Comparison of ENCODE assay signal across 2 cellular contexts in genomic region chr2:241410739-241411176, GRCh38.
A peak's percentile ranks its signal among the peaks of the same experiment; 100 is the strongest.
TF ChIP-seq lines count a peak whose summit lies in the region.

No MANE protein-coding gene starts in this region.

TF ChIP-seq in HCT116, 20 proteins besides CTCF, POLR2A, EP300 and RAD21:
- TF ChIP-seq FOSL1 (IDR thresholded peaks at IDR 0.05; ENCODE audit: low read depth) = peak; percentile 20; the same call in 1 of the 2 replicates
- no peak for TF ChIP-seq REST (IDR thresholded peaks at IDR 0.05; ENCODE audit: low read depth)

TF ChIP-seq in K562, 482 proteins besides CTCF, POLR2A, EP300 and RAD21 (continues in another document):
- TF ChIP-seq CGGBP1 (CRISPR knock-in tag; IDR thresholded peaks at IDR 0.05) = no peak
- TF ChIP-seq, protein P1, sequence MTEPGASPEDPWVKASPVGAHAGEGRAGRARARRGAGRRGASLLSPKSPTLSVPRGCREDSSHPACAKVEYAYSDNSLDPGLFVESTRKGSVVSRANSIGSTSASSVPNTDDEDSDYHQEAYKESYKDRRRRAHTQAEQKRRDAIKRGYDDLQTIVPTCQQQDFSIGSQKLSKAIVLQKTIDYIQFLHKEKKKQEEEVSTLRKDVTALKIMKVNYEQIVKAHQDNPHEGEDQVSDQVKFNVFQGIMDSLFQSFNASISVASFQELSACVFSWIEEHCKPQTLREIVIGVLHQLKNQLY (CRISPR knock-in tag; conservative IDR thresholded peaks at IDR 0.05) = no peak
- no peak for TF ChIP-seq CHD2 (IDR thresholded peaks at IDR 0.05; ENCODE audit: low read depth, low read length)
- TF ChIP-seq, protein P2, sequence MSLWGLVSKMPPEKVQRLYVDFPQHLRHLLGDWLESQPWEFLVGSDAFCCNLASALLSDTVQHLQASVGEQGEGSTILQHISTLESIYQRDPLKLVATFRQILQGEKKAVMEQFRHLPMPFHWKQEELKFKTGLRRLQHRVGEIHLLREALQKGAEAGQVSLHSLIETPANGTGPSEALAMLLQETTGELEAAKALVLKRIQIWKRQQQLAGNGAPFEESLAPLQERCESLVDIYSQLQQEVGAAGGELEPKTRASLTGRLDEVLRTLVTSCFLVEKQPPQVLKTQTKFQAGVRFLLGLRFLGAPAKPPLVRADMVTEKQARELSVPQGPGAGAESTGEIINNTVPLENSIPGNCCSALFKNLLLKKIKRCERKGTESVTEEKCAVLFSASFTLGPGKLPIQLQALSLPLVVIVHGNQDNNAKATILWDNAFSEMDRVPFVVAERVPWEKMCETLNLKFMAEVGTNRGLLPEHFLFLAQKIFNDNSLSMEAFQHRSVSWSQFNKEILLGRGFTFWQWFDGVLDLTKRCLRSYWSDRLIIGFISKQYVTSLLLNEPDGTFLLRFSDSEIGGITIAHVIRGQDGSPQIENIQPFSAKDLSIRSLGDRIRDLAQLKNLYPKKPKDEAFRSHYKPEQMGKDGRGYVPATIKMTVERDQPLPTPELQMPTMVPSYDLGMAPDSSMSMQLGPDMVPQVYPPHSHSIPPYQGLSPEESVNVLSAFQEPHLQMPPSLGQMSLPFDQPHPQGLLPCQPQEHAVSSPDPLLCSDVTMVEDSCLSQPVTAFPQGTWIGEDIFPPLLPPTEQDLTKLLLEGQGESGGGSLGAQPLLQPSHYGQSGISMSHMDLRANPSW (CRISPR knock-in tag; IDR thresholded peaks at IDR 0.05) = no peak
- TF ChIP-seq CLOCK (CRISPR knock-in tag; IDR thresholded peaks at IDR 0.05; ENCODE audit: borderline replicate concordance) = no peak
- no peak for TF ChIP-seq ATF2 (CRISPR knock-in tag; IDR thresholded peaks at IDR 0.05)
- no peak for TF ChIP-seq PYGO2 (tag; IDR thresholded peaks at IDR 0.05)
- TF ChIP-seq, protein P3, sequence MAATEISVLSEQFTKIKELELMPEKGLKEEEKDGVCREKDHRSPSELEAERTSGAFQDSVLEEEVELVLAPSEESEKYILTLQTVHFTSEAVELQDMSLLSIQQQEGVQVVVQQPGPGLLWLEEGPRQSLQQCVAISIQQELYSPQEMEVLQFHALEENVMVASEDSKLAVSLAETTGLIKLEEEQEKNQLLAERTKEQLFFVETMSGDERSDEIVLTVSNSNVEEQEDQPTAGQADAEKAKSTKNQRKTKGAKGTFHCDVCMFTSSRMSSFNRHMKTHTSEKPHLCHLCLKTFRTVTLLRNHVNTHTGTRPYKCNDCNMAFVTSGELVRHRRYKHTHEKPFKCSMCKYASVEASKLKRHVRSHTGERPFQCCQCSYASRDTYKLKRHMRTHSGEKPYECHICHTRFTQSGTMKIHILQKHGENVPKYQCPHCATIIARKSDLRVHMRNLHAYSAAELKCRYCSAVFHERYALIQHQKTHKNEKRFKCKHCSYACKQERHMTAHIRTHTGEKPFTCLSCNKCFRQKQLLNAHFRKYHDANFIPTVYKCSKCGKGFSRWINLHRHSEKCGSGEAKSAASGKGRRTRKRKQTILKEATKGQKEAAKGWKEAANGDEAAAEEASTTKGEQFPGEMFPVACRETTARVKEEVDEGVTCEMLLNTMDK (IDR thresholded peaks at IDR 0.05; ENCODE audit: borderline replicate concordance, insufficient read depth, low read depth, low read length, poor library complexity, severe bottlenecking) = no peak
- TF ChIP-seq NFE2 (IDR thresholded peaks at IDR 0.05; ENCODE audit: low read depth) = peak; percentile 56; the same call in 1 of the 2 replicates
- no peak for TF ChIP-seq MTA2 (IDR thresholded peaks at IDR 0.05; ENCODE audit: low read depth)
- TF ChIP-seq NUFIP1 (IDR thresholded peaks at IDR 0.05; ENCODE audit: partially characterized antibody) = no peak
- no peak for TF ChIP-seq ELK3 (CRISPR knock-in tag; IDR thresholded peaks at IDR 0.05)
- no peak for TF ChIP-seq ZNF644 (tag; IDR thresholded peaks at IDR 0.05; ENCODE audit: low read depth)
- TF ChIP-seq, protein P4, sequence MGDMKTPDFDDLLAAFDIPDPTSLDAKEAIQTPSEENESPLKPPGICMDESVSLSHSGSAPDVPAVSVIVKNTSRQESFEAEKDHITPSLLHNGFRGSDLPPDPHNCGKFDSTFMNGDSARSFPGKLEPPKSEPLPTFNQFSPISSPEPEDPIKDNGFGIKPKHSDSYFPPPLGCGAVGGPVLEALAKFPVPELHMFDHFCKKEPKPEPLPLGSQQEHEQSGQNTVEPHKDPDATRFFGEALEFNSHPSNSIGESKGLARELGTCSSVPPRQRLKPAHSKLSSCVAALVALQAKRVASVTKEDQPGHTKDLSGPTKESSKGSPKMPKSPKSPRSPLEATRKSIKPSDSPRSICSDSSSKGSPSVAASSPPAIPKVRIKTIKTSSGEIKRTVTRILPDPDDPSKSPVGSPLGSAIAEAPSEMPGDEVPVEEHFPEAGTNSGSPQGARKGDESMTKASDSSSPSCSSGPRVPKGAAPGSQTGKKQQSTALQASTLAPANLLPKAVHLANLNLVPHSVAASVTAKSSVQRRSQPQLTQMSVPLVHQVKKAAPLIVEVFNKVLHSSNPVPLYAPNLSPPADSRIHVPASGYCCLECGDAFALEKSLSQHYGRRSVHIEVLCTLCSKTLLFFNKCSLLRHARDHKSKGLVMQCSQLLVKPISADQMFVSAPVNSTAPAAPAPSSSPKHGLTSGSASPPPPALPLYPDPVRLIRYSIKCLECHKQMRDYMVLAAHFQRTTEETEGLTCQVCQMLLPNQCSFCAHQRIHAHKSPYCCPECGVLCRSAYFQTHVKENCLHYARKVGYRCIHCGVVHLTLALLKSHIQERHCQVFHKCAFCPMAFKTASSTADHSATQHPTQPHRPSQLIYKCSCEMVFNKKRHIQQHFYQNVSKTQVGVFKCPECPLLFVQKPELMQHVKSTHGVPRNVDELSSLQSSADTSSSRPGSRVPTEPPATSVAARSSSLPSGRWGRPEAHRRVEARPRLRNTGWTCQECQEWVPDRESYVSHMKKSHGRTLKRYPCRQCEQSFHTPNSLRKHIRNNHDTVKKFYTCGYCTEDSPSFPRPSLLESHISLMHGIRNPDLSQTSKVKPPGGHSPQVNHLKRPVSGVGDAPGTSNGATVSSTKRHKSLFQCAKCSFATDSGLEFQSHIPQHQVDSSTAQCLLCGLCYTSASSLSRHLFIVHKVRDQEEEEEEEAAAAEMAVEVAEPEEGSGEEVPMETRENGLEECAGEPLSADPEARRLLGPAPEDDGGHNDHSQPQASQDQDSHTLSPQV (IDR thresholded peaks at IDR 0.05) = peak; percentile 87
- TF ChIP-seq, protein P5, sequence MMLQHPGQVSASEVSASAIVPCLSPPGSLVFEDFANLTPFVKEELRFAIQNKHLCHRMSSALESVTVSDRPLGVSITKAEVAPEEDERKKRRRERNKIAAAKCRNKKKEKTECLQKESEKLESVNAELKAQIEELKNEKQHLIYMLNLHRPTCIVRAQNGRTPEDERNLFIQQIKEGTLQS (IDR thresholded peaks at IDR 0.05) = peak; percentile 63
- TF ChIP-seq, protein P5 (CRISPR knock-in tag; conservative IDR thresholded peaks at IDR 0.05) = no peak
- TF ChIP-seq ZNF174 (CRISPR knock-in tag; IDR thresholded peaks at IDR 0.05) = no peak
- no peak for TF ChIP-seq ZNF76 (CRISPR knock-in tag; IDR thresholded peaks at IDR 0.05; ENCODE audit: borderline replicate concordance)
- 0 out of 2 replicates have a peak, but pooled peaks have one; percentile 15 for TF ChIP-seq CEBPG (CRISPR knock-in tag; IDR thresholded peaks at IDR 0.05)
- no peak for TF ChIP-seq CEBPG (tag; conservative IDR thresholded peaks at IDR 0.05 in 1 of 2, IDR thresholded peaks at IDR 0.05 in 1 of 2)
- TF ChIP-seq ZKSCAN8 (CRISPR knock-in tag; IDR thresholded peaks at IDR 0.05) = no peak
- TF ChIP-seq DDX20 (tag; IDR thresholded peaks at IDR 0.05; ENCODE audit: low read depth) = no peak
- TF ChIP-seq MAFG (tag; conservative IDR thresholded peaks at IDR 0.05) = peak; percentile 44
- no peak for TF ChIP-seq NEUROD1 (IDR thresholded peaks at IDR 0.05; ENCODE audit: borderline replicate concordance, low read depth, low read length, partially characterized antibody)
- TF ChIP-seq ARID1B (IDR thresholded peaks at IDR 0.05) = peak; percentile 57
- TF ChIP-seq NFIC (IDR thresholded peaks at IDR 0.05) = peak; percentile 24; the same call in 1 of the 2 replicates
- TF ChIP-seq POLR2G (IDR thresholded peaks at IDR 0.05; ENCODE audit: low read depth, low read length) = no peak
- TF ChIP-seq ZNF511 (CRISPR knock-in tag; IDR thresholded peaks at IDR 0.05) = no peak
- peak; percentile 65; the same call in 1 of the 2 replicates for TF ChIP-seq JUND (IDR thresholded peaks at IDR 0.05; ENCODE audit: borderline replicate concordance, low read depth, low read length)
- TF ChIP-seq JUND (tag; IDR thresholded peaks at IDR 0.05; ENCODE audit: borderline replicate concordance, low read depth, low read length) = peak; percentile 59; the same call in 1 of the 3 replicates
- TF ChIP-seq KLF16 (IDR thresholded peaks at IDR 0.05) = no peak
- no peak for TF ChIP-seq STAT5B (CRISPR knock-in tag; IDR thresholded peaks at IDR 0.05)
- no peak for TF ChIP-seq ETS1 (conservative IDR thresholded peaks at IDR 0.05; ENCODE audit: control insufficient read depth, low read depth, low read length)
- TF ChIP-seq TRIM24 (IDR thresholded peaks at IDR 0.05) = 0 out of 4 replicates have a peak, but pooled peaks of 1 of the 2 experiments have one; percentile 10
- TF ChIP-seq KDM5B (IDR thresholded peaks at IDR 0.05; ENCODE audit: insufficient replicate concordance, low read depth, low read length) = no peak
- no peak for TF ChIP-seq PURB (CRISPR knock-in tag; IDR thresholded peaks at IDR 0.05; ENCODE audit: low read depth)
- no peak for TF ChIP-seq FOXA3 (CRISPR knock-in tag; conservative IDR thresholded peaks at IDR 0.05 in 1 of 2, IDR thresholded peaks at IDR 0.05 in 1 of 2)
- TF ChIP-seq HDAC8 (tag; IDR thresholded peaks at IDR 0.05) = no peak
- TF ChIP-seq ZBTB1 (CRISPR knock-in tag; IDR thresholded peaks at IDR 0.05; ENCODE audit: borderline replicate concordance, low read depth) = no peak
- TF ChIP-seq MNT (conservative IDR thresholded peaks at IDR 0.05) = 0 out of 4 replicates have a peak, but pooled peaks of 1 of the 2 experiments have one; percentile 20
